In the genomic region with DNA sequence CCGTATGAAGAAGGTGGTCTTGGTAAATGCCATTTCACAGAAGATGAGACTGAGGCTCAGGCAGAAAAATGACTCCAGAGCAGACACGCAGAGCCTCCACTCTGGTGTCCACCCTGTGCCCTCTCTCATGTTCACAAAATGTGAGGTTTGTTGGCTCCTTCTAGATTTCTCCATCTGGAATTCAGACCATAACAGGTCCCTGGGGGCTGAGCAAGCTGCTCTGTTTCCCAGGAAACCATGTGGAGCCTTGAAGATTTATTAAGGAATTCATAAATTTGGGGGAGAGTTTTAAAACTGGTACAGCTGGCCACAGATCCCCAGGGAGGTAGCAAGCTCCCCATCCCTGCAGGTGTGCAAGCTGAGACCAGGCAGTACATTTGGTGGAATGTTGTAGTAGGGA, we compare ENCODE assay signal across 22 cellular contexts. TPM values are rescaled to one million over a fixed set of nuclear protein-coding genes. Genes with fewer than 3 reads are reported as not detected.
"Had no signal": no experiment of that assay in that cellular context is flagged by ENCODE, and none has a peak within 500 bp of the region (broad histone marks: within the 10 kb centered on the region; RNA-seq: fewer than 3 reads in every experiment).

No MANE protein-coding gene starts in this region.

- H3K4me3 ChIP-seq: gastrocnemius medialis, left ventricle myocardium inferior, upper lobe of right lung had no signal

- H3K4me1 ChIP-seq: left ventricle myocardium inferior, upper lobe of right lung had no signal

- H3K36me3 Mint-ChIP-seq: activated naive CD4-positive, alpha-beta T cell treated with anti-CD3 and anti-CD28 coated beads, Interleukin-2, amount 10 ng/mL, durations not matched to agents 7 days and 5 days; stimulated activated memory B cell treated with anti-CD40 and anti-IgM and Interleukin-4, amounts not matched to agents 10 μg/mL and 1 μg/mL and 100 μg/mL, for 72 hours had no signal

- H3K27ac ChIP-seq: brain microvascular endothelial cell, epithelial cell of prostate, gastrocnemius medialis, left ventricle myocardium inferior, upper lobe of right lung had no signal

- H3K27ac Mint-ChIP-seq: activated CD4-positive, alpha-beta T cell treated with anti-CD3 and anti-CD28 coated beads, Interleukin-2, amount 10 ng/mL, durations not matched to agents 7 days and 5 days; activated CD8-positive, alpha-beta T cell treated with anti-CD3 and anti-CD28 coated beads, Interleukin-2, amount 10 ng/mL, durations not matched to agents 7 days and 5 days; activated naive CD4-positive, alpha-beta T cell treated with anti-CD3 and anti-CD28 coated beads, Interleukin-2, amount 10 ng/mL, durations not matched to agents 7 days and 5 days; activated naive CD8-positive, alpha-beta T cell treated with anti-CD3 and anti-CD28 coated beads, Interleukin-2, amount 50 U/mL, for 24 hours; endodermal cell; stimulated activated memory B cell treated with anti-CD40 and anti-IgM and Interleukin-4, amounts not matched to agents 10 μg/mL and 1 μg/mL and 100 μg/mL, for 72 hours had no signal

- H3K27me3 Mint-ChIP-seq: activated CD4-positive, alpha-beta T cell treated with anti-CD3 and anti-CD28 coated beads, Interleukin-2, amount 10 ng/mL, durations not matched to agents 7 days and 5 days; stimulated activated memory B cell treated with anti-CD40 and anti-IgM and Interleukin-4, amounts not matched to agents 10 μg/mL and 1 μg/mL and 100 μg/mL, for 72 hours had no signal

- H3K9me3 ChIP-seq: gastrocnemius medialis, left ventricle myocardium inferior, upper lobe of right lung had no signal

- H3K27me3 ChIP-seq: brain microvascular endothelial cell, gastrocnemius medialis had no signal

- H3K4me1 Mint-ChIP-seq: activated CD4-positive, alpha-beta T cell treated with anti-CD3 and anti-CD28 coated beads, Interleukin-2, amount 10 ng/mL, durations not matched to agents 7 days and 5 days; activated naive CD8-positive, alpha-beta T cell treated with anti-CD3 and anti-CD28 coated beads, Interleukin-2, amount 50 U/mL, for 24 hours; endodermal cell had no signal

- DNase-seq: activated CD4-positive, alpha-beta T cell treated with anti-CD3 and anti-CD28 coated beads, Interleukin-2, amount 10 ng/mL, durations not matched to agents 7 days and 5 days; activated CD8-positive, alpha-beta T cell treated with anti-CD3 and anti-CD28 coated beads, Interleukin-2, amount 10 ng/mL, durations not matched to agents 7 days and 5 days; activated effector memory CD4-positive, alpha-beta T cell treated with Interleukin-2 at 50 U/mL for 16 hours; activated naive CD4-positive, alpha-beta T cell treated with anti-CD3 and anti-CD28 coated beads, Interleukin-2, amount 10 ng/mL, durations not matched to agents 7 days and 5 days; activated naive CD8-positive, alpha-beta T cell treated with anti-CD3 and anti-CD28 coated beads, Interleukin-2, amount 50 U/mL, for 24 hours; activated T-cell treated with anti-CD3 and anti-CD28 coated beads, Interleukin-2, amount 50 U/mL, for 4 hours; anterior cingulate cortex; brain microvascular endothelial cell; central memory CD4-positive, alpha-beta T cell; endodermal cell; gastrocnemius medialis; head of caudate nucleus; kidney glomerular epithelial cell; left ventricle myocardium inferior; mammary epithelial cell; midbrain; stimulated activated CD4-positive, alpha-beta T cell treated with anti-CD3 and anti-CD28 coated beads, Interleukin-4, amount 100 ng/mL, for 4 hours; T1000; upper lobe of right lung had no signal

- ATAC-seq: activated CD8-positive, alpha-beta T cell treated with anti-CD3 and anti-CD28 coated beads, Interleukin-2, amount 10 ng/mL, durations not matched to agents 7 days and 5 days; activated naive CD8-positive, alpha-beta T cell treated with anti-CD3 and anti-CD28 coated beads, Interleukin-2, amount 50 U/mL, for 24 hours; activated T-cell treated with anti-CD3 and anti-CD28 coated beads, Interleukin-2, amount 50 U/mL, for 4 hours; gastrocnemius medialis; sciatic nerve; stimulated activated memory B cell treated with anti-CD40 and anti-IgM and Interleukin-4, amounts not matched to agents 10 μg/mL and 1 μg/mL and 100 μg/mL, for 72 hours; upper lobe of right lung had no signal

- H3K9me3 Mint-ChIP-seq: activated CD4-positive, alpha-beta T cell treated with anti-CD3 and anti-CD28 coated beads, Interleukin-2, amount 10 ng/mL, durations not matched to agents 7 days and 5 days; activated naive CD8-positive, alpha-beta T cell treated with anti-CD3 and anti-CD28 coated beads, Interleukin-2, amount 50 U/mL, for 24 hours; activated T-cell treated with anti-CD3 and anti-CD28 coated beads, Interleukin-2, amount 50 U/mL, for 4 hours; endodermal cell; stimulated activated memory B cell treated with anti-CD40 and anti-IgM and Interleukin-4, amounts not matched to agents 10 μg/mL and 1 μg/mL and 100 μg/mL, for 72 hours had no signal

- H3K4me3 Mint-ChIP-seq: activated CD4-positive, alpha-beta T cell treated with anti-CD3 and anti-CD28 coated beads, Interleukin-2, amount 10 ng/mL, durations not matched to agents 7 days and 5 days; activated CD8-positive, alpha-beta T cell treated with anti-CD3 and anti-CD28 coated beads, Interleukin-2, amount 10 ng/mL, durations not matched to agents 7 days and 5 days; activated naive CD4-positive, alpha-beta T cell treated with anti-CD3 and anti-CD28 coated beads, Interleukin-2, amount 10 ng/mL, durations not matched to agents 7 days and 5 days; activated naive CD8-positive, alpha-beta T cell treated with anti-CD3 and anti-CD28 coated beads, Interleukin-2, amount 50 U/mL, for 24 hours; activated T-cell treated with anti-CD3 and anti-CD28 coated beads, Interleukin-2, amount 50 U/mL, for 4 hours; endodermal cell; stimulated activated memory B cell treated with anti-CD40 and anti-IgM and Interleukin-4, amounts not matched to agents 10 μg/mL and 1 μg/mL and 100 μg/mL, for 72 hours had no signal

- H3K36me3 ChIP-seq: brain microvascular endothelial cell, gastrocnemius medialis, left ventricle myocardium inferior, upper lobe of right lung had no signal

RNA-seq across cellular contexts. Expression of gene SIRPA, which starts 38.8 kb away (rescaled TPM):
- total RNA-seq: activated CD4-positive, alpha-beta T cell treated with anti-CD3 and anti-CD28 coated beads, Interleukin-2, amount 10 ng/mL, durations not matched to agents 7 days and 5 days; activated CD8-positive, alpha-beta T cell treated with anti-CD3 and anti-CD28 coated beads, Interleukin-2, amount 10 ng/mL, durations not matched to agents 7 days and 5 days had no signal
